17 cellular contexts compared by ENCODE assay signal in genomic region chr22:39967996-39968968, GRCh38. TPM values are rescaled to one million over a fixed set of nuclear protein-coding genes. Genes with fewer than 3 reads are reported as not detected.
DNase-seq lines count a peak whose midpoint lies in the region; ATAC-seq, FAIRE-seq and TF ChIP-seq lines count a peak whose summit lies in the region.
"Had no signal": no experiment of that assay in that cellular context is flagged by ENCODE, and none has a peak within 500 bp of the region (broad histone marks: within the 10 kb centered on the region; RNA-seq: fewer than 3 reads in every experiment).

No MANE protein-coding gene starts in this region.

- H3K27me3 Mint-ChIP-seq in astrocyte (ENCODE audit: low read depth, unreplicated experiment) (peaks cover 26% of the 10 kb centered on the region), CD14-positive monocyte (ENCODE audit: low read depth in 3 of 3) (peaks cover 66 to 81% (median 72%) of the 10 kb centered on the region in 3 donors)
- H3K27me3 Mint-ChIP-seq: stimulated activated naive CD8-positive, alpha-beta T cell treated with anti-CD3 and anti-CD28 coated beads, Interleukin-15, amount 100 ng/mL, for 72 hours had no signal

- no peak for TF ChIP-seq CTCF in astrocyte (IDR thresholded peaks at IDR 0.05; ENCODE audit: insufficient read depth, low read depth, low read length)
- TF ChIP-seq CTCF in heart right ventricle (IDR thresholded peaks at IDR 0.05), result no peak
- no peak for TF ChIP-seq CTCF in CD14-positive monocyte (IDR thresholded peaks at IDR 0.05)

- no peak overlapping the region for H3K4me2 ChIP-seq in astrocyte (ENCODE audit: low read length)

- H3K9ac ChIP-seq in astrocyte (ENCODE audit: low read length), result no peak overlapping the region

- H3K9me3 Mint-ChIP-seq in astrocyte (ENCODE audit: unreplicated experiment) (peaks cover 4% of the 10 kb centered on the region), CD14-positive monocyte (peaks cover 0 to 10% (median 0%) of the 10 kb centered on the region in 7 donors)
- H3K9me3 Mint-ChIP-seq: stimulated activated naive CD8-positive, alpha-beta T cell treated with anti-CD3 and anti-CD28 coated beads, Interleukin-15, amount 100 ng/mL, for 72 hours had no signal

- no peaks in the 10 kb centered on the region for H3K36me3 ChIP-seq in HAP-1 (replicated peaks)
- no peaks in the 10 kb centered on the region for H3K36me3 ChIP-seq in astrocyte (ENCODE audit: insufficient read depth, low read length)
- peaks cover 0 to 5% (median 0%) of the 10 kb centered on the region in 9 donors for H3K36me3 ChIP-seq in heart right ventricle
- H3K36me3 ChIP-seq: ovary had no signal

- in situ Hi-C loops in HAP-1 (cut with MboI; ENCODE audit: low sequenced_read_pairs), result no loop called here

- peaks cover 22% of the 10 kb centered on the region for H3K4me1 ChIP-seq in HAP-1
- H3K4me1 ChIP-seq in astrocyte (ENCODE audit: insufficient read depth, low read length), result peaks cover 27% of the 10 kb centered on the region
- peaks cover 0 to 13% (median 7%) of the 10 kb centered on the region in 9 donors for H3K4me1 ChIP-seq in heart right ventricle

- intact Hi-C loops in heart right ventricle (cut with DNase I), result loop anchor here in 1 of 10 donors (1.0 kb wide), 1 partner anchor 34 kb away; no protein-coding TSS in a partner anchor
- intact Hi-C loops in sciatic nerve (cut with DNase I), result no loop called here
- intact Hi-C loops in CD14-positive monocyte (cut with micrococcal nuclease), result loop anchor here in 1 of 2 donors (5.0 kb wide), 1 partner anchor 34 kb away; no protein-coding TSS in a partner anchor

- H3K36me3 Mint-ChIP-seq in astrocyte (ENCODE audit: low read depth, unreplicated experiment) (peaks cover under 1% of the 10 kb centered on the region), CD14-positive monocyte (peaks cover 0 to 2% of the 10 kb centered on the region in 2 donors)

- H4K20me1 ChIP-seq in astrocyte (ENCODE audit: insufficient read depth, low read length), result no peaks in the 10 kb centered on the region

- no peak for FAIRE-seq in astrocyte (lab: Jason Lieb, UNC)
- FAIRE-seq: frontal cortex had no signal

- ATAC-seq in heart right ventricle (peak in 7 of 8 donors; percentile 46 to 94 (median 70)), sciatic nerve (peak; percentile 88)
- ATAC-seq: activated CD4-positive, CD25-positive, alpha-beta regulatory T cell treated with anti-CD3 and anti-CD28 coated beads, Interleukin-2, amount 50 U/mL, for 24 hours; stimulated activated naive CD8-positive, alpha-beta T cell treated with anti-CD3 and anti-CD28 coated beads, Interleukin-15, amount 100 ng/mL, for 72 hours had no signal

- H2AFZ ChIP-seq in astrocyte (ENCODE audit: low read depth, low read length), result peak overlapping the region; percentile 46

- H3K9me3 ChIP-seq in HAP-1 (no peaks in the 10 kb centered on the region), astrocyte (ENCODE audit: insufficient read depth, low read depth, low read length) (no peaks in the 10 kb centered on the region), heart right ventricle (no peaks in the 10 kb centered on the region)
- H3K9me3 ChIP-seq: ovary had no signal

- no peak overlapping the region for H3K4me3 Mint-ChIP-seq in astrocyte (ENCODE audit: unreplicated experiment)
- H3K4me3 Mint-ChIP-seq in CD14-positive monocyte, result peak overlapping the region in 1 of 2 donors; percentile 57
- H3K4me3 Mint-ChIP-seq: stimulated activated naive CD8-positive, alpha-beta T cell treated with anti-CD3 and anti-CD28 coated beads, Interleukin-15, amount 100 ng/mL, for 72 hours had no signal

- H3K27me3 ChIP-seq in HAP-1 (ENCODE audit: low read depth) (peaks cover 7% of the 10 kb centered on the region), astrocyte (ENCODE audit: insufficient read depth, low read length) (peaks cover 10% of the 10 kb centered on the region), heart right ventricle (peaks cover 0 to 29% (median 6%) of the 10 kb centered on the region in 7 donors)
- H3K27me3 ChIP-seq: ovary had no signal

- DNase-seq in HAP-1 (ENCODE audit: low spot score in 2 of 2) (peak; percentile 52 to 58), astrocyte (ENCODE audit: low read depth) (no peak), heart right ventricle (peak; percentile 7 to 28), sciatic nerve (ENCODE audit: low spot score) (no peak), cortex of kidney (lab: John Stamatoyannopoulos, UW) (no peak), NCI-H1092 (lab: John Stamatoyannopoulos, UW) (no peak), germinal center (ENCODE audit: low spot score) (no peak), CD14-positive monocyte (ENCODE audit: low spot score) (no peak)
- DNase-seq: DMS79; NCI-H524; SHP77 treated with DMSO at 0.1 percent for 48 hours; stimulated activated CD4-positive, alpha-beta T cell treated with anti-CD3 and anti-CD28 coated beads, Interleukin-4, amount 100 ng/mL, for 4 hours; stimulated activated naive CD8-positive, alpha-beta T cell treated with anti-CD3 and anti-CD28 coated beads, Interleukin-15, amount 100 ng/mL, for 72 hours had no signal

- H3K27ac Mint-ChIP-seq in astrocyte (ENCODE audit: unreplicated experiment), result peak overlapping the region; percentile 16
- H3K27ac Mint-ChIP-seq in CD14-positive monocyte, result no peak overlapping the region

- no peak overlapping the region for H3K4me3 ChIP-seq in HAP-1
- no peak overlapping the region for H3K4me3 ChIP-seq in astrocyte (ENCODE audit: insufficient read depth, low read depth, low read length)
- no peak overlapping the region for H3K4me3 ChIP-seq in heart right ventricle
- H3K4me3 ChIP-seq: ovary had no signal

- no peaks in the 10 kb centered on the region for H3K79me2 ChIP-seq in astrocyte (ENCODE audit: insufficient read depth, low read length)

- H3K27ac ChIP-seq in astrocyte (ENCODE audit: low read depth, low read length) (no peak overlapping the region), heart right ventricle (peak overlapping the region in 2 of 10 donors; percentile 22 to 26)
- H3K27ac ChIP-seq: ovary had no signal

- WGBS in heart right ventricle, 2 donors, result 49 to 51% methylated on average over 20 of the region's 20 CpGs

- peaks cover 22% of the 10 kb centered on the region for H3K4me1 Mint-ChIP-seq in astrocyte (ENCODE audit: low read depth, unreplicated experiment)
- peaks cover 3% of the 10 kb centered on the region for H3K4me1 Mint-ChIP-seq in CD14-positive monocyte

RNA-seq across cellular contexts. Expression of gene TMA7B, which starts 8.1 kb away (rescaled TPM):
- total RNA-seq in astrocyte, result not detected in 2 replicates
- total RNA-seq in heart right ventricle, result not detected
- polyA plus RNA-seq in heart right ventricle, result not detected
- 0.45 TPM for total RNA-seq in sciatic nerve
- polyA plus RNA-seq in CD14-positive monocyte, result under 1 TPM in 1 of 2 donors, not detected in 1; 0.13 TPM
- total RNA-seq: cerebellum, frontal cortex, ovary had no signal
- polyA plus RNA-seq: ovary had no signal

RNA-seq across cellular contexts. Expression of gene FAM83F, which starts 26.5 kb away (rescaled TPM):
- 0.79 and 0.82 TPM in 2 replicates for total RNA-seq in astrocyte
- 1 to 10 TPM; 1.3 to 9.7 (median 3.1) TPM for total RNA-seq in heart right ventricle
- polyA plus RNA-seq in heart right ventricle, result 1 to 10 TPM; 1.1 to 1.2 TPM
- 11.4 TPM for total RNA-seq in sciatic nerve
- polyA plus RNA-seq in CD14-positive monocyte, result under 1 TPM in 1 of 2 donors, not detected in 1; 0.01 TPM

Comparison
In these comparisons a context has a peak if more than half of its experiments do, and no peak if none do; other contexts are left out.
1. DNase-seq: peak in HAP-1 (2 of 2) and heart right ventricle (2 of 2); none in astrocyte (single experiment), sciatic nerve (single experiment), cortex of kidney (single experiment), NCI-H1092 (single experiment), germinal center (single experiment) and CD14-positive monocyte (single experiment).